14 cellular contexts compared by ENCODE assay signal in the genomic region with DNA sequence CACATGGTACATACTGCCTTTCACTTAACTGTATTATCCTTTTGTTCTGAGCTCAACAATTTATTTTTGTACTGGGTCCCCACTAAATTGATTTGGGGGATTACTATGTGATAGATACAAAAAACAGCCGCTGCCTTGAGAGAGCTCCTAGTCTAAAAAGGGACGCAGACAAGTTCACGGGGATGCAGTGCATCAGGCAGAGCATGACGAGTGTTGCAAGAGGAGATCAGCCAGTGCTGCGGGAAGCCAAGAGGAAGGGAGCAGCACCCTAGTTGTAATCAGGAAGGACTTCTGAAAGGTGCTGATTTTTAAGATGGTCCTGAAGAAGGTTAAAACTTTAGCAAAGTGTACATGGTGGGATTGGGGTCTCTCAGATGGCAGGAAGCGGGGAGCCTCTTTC.
"Had no signal": no experiment of that assay in that cellular context is flagged by ENCODE, and none has a peak within 500 bp of the region (broad histone marks: within the 10 kb centered on the region; RNA-seq: fewer than 3 reads in every experiment).

No MANE protein-coding gene starts in this region.

- H2AFZ ChIP-seq: parathyroid adenoma had no signal

- H3K36me3 ChIP-seq: vagina had no signal

- H3K9ac ChIP-seq: parathyroid adenoma had no signal

- H3K27me3 ChIP-seq: tibial artery, vagina had no signal

- H3K27me3 Mint-ChIP-seq: activated CD8-positive, alpha-beta T cell treated with anti-CD3 and anti-CD28 coated beads for 36 hours had no signal

- H3K79me2 ChIP-seq: parathyroid adenoma had no signal

- H3K4me3 Mint-ChIP-seq: activated CD8-positive, alpha-beta T cell treated with anti-CD3 and anti-CD28 coated beads for 36 hours; activated T-cell treated with anti-CD3 and anti-CD28 coated beads, Interleukin-2, amount 50 U/mL, for 72 hours had no signal

- H3K27ac Mint-ChIP-seq: activated CD8-positive, alpha-beta T cell treated with anti-CD3 and anti-CD28 coated beads for 36 hours; activated T-cell treated with anti-CD3 and anti-CD28 coated beads, Interleukin-2, amount 50 U/mL, for 72 hours had no signal

- H3K4me3 ChIP-seq: coronary artery, tibial artery, vagina had no signal

- H3K9me3 ChIP-seq: vagina had no signal

- H3K27ac ChIP-seq: coronary artery, parathyroid adenoma, tibial artery, vagina had no signal

- H3K9me3 Mint-ChIP-seq: activated CD8-positive, alpha-beta T cell treated with anti-CD3 and anti-CD28 coated beads for 36 hours had no signal

- H3K4me1 ChIP-seq: parathyroid adenoma, tibial artery had no signal

- DNase-seq: activated CD8-positive, alpha-beta memory T cell treated with anti-CD3 and anti-CD28 coated beads, Interleukin-2, amount 50 U/mL, for 4 hours; activated CD8-positive, alpha-beta T cell treated with anti-CD3 and anti-CD28 coated beads for 36 hours; activated T-cell treated with anti-CD3 and anti-CD28 coated beads, Interleukin-2, amount 50 U/mL, for 72 hours; caudate nucleus; effector CD8-positive, alpha-beta T cell; kidney; left ventricle myocardium superior; mesendoderm; retina; T-helper 2 cell; tibial artery had no signal
